ENCODE assay signal across 25 cellular contexts in the genomic region with DNA sequence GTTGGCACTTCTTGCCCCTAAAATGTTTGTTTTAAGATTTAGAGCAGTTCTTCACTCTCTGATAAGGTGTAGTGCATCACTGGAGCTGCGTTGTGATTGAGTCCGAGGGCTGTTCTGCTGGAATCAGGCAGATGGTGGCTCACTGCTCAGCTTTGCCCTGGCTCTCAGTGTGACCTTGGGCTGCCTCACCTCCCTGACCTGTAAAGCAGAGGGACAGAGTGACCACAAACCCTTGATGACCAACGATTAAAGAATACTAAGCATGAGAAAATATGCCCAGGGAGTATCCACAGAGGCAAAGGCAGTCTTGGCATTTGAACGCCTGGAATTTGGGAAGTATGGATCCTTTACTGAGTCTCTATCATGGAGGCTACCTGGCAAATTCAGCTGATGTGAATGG. TPM values are rescaled to one million over a fixed set of nuclear protein-coding genes. Genes with fewer than 3 reads are reported as not detected.
DNase-seq lines count a peak whose midpoint lies in the region; ATAC-seq, FAIRE-seq and TF ChIP-seq lines count a peak whose summit lies in the region.
"Had no signal": no experiment of that assay in that cellular context is flagged by ENCODE, and none has a peak within 500 bp of the region (broad histone marks: within the 10 kb centered on the region; RNA-seq: fewer than 3 reads in every experiment).

No MANE protein-coding gene starts in this region.

- no peak overlapping the region for H3K4me3 ChIP-seq in K562
- H3K4me3 ChIP-seq in neural progenitor cell, result no peak overlapping the region
- H3K4me3 ChIP-seq: cardiac muscle cell, esophagus squamous epithelium, upper lobe of left lung had no signal

- H4K20me1 ChIP-seq in K562 (replicated peaks; ENCODE audit: control insufficient read depth, insufficient read depth, low read length) (peaks cover 8% of the 10 kb centered on the region; the same call in 1 of the 2 replicates), neural progenitor cell (ENCODE audit: low read depth) (peaks cover 98% of the 10 kb centered on the region)

- no peak for TF ChIP-seq RAD21 in K562 (CRISPR knock-in tag; conservative IDR thresholded peaks at IDR 0.05 in 1 of 2, IDR thresholded peaks at IDR 0.05 in 1 of 2)

- H3K27me3 ChIP-seq in K562 (ENCODE audit: control insufficient read depth in 2 of 2, insufficient read depth in 2 of 2, low read length in 2 of 2) (no peaks in the 10 kb centered on the region), neural progenitor cell (no peaks in the 10 kb centered on the region)
- H3K27me3 ChIP-seq: cardiac muscle cell, esophagus squamous epithelium, upper lobe of left lung had no signal

- CTCF ChIA-PET in K562 (lab: Yijun Ruan, JAX; ENCODE audit: low intra/inter-chr PET ratio), result no interaction called here

- peaks cover 6% of the 10 kb centered on the region for H3F3A ChIP-seq in neural progenitor cell (ENCODE audit: low read depth)

- TF ChIP-seq POLR2A in K562 (conservative IDR thresholded peaks at IDR 0.05), result no peak

- no peaks in the 10 kb centered on the region for H3K27me3 Mint-ChIP-seq in activated naive CD8-positive, alpha-beta T cell treated with anti-CD3 and anti-CD28 coated beads, Interleukin-2, amount 10 ng/mL, durations not matched to agents 7 days and 5 days
- H3K27me3 Mint-ChIP-seq in activated naive CD8-positive, alpha-beta T cell treated with anti-CD3 and anti-CD28 coated beads for 36 hours, result no peaks in the 10 kb centered on the region
- H3K27me3 Mint-ChIP-seq in memory B cell (no peaks in the 10 kb centered on the region), nephron progenitor cell (ENCODE audit: low read depth, poor library complexity) (peaks cover 6% of the 10 kb centered on the region), neural progenitor cell (ENCODE audit: insufficient read depth, low read depth) (no peaks in the 10 kb centered on the region)
- H3K27me3 Mint-ChIP-seq: activated CD4-positive, alpha-beta T cell treated with anti-CD3 and anti-CD28 coated beads, Interleukin-2, amount 10 ng/mL, durations not matched to agents 24 days and 14 days had no signal

- H2AFZ ChIP-seq in K562 (ENCODE audit: low read depth, low read length) (no peak overlapping the region), neural progenitor cell (replicated peaks) (no peak overlapping the region)

- H3K79me2 ChIP-seq in K562 (ENCODE audit: control insufficient read depth, insufficient read depth, low read length) (peaks cover 99% of the 10 kb centered on the region), neural progenitor cell (ENCODE audit: low read depth) (peaks cover 96% of the 10 kb centered on the region)

- ATAC-seq in activated naive CD8-positive, alpha-beta T cell treated with anti-CD3 and anti-CD28 coated beads, Interleukin-2, amount 10 ng/mL, durations not matched to agents 7 days and 5 days (ENCODE audit: low read depth), result no peak
- ATAC-seq in K562, result no peak
- no peak for ATAC-seq in memory B cell (ENCODE audit: low read depth)
- ATAC-seq in GM21786 (IDR thresholded peaks at IDR 0.05; ENCODE audit: unreplicated experiment), result no peak
- ATAC-seq: left colon had no signal

- H3K9ac ChIP-seq in K562 (ENCODE audit: insufficient read depth in 1 of 2, low read depth in 2 of 2, low read length in 2 of 2) (no peak overlapping the region), neural progenitor cell (no peak overlapping the region)

- H3K9me1 ChIP-seq in K562 (ENCODE audit: control insufficient read depth, insufficient read depth, low read length), result peaks cover 3% of the 10 kb centered on the region

- intact Hi-C loops in K562 (cut with micrococcal nuclease), result no loop called here

- peak overlapping the region; percentile 15 for H3K27ac Mint-ChIP-seq in activated naive CD8-positive, alpha-beta T cell treated with anti-CD3 and anti-CD28 coated beads, Interleukin-2, amount 10 ng/mL, durations not matched to agents 7 days and 5 days
- H3K27ac Mint-ChIP-seq in activated naive CD8-positive, alpha-beta T cell treated with anti-CD3 and anti-CD28 coated beads for 36 hours, result no peak overlapping the region
- peak overlapping the region; percentile 47 for H3K27ac Mint-ChIP-seq in memory B cell
- no peak overlapping the region for H3K27ac Mint-ChIP-seq in nephron progenitor cell
- H3K27ac Mint-ChIP-seq in neural progenitor cell, result no peak overlapping the region
- H3K27ac Mint-ChIP-seq: activated CD4-positive, alpha-beta T cell treated with anti-CD3 and anti-CD28 coated beads, Interleukin-2, amount 10 ng/mL, durations not matched to agents 24 days and 14 days had no signal

- POLR2A ChIA-PET in activated naive CD8-positive, alpha-beta T cell treated with anti-CD3 and anti-CD28 coated beads, Interleukin-2, amount 10 ng/mL, durations not matched to agents 7 days and 5 days (lab: Charles Lee), result interaction anchor here (1.3 kb wide), 1 partner anchor 58 kb away, joined by 3 read pairs; no protein-coding TSS in a partner anchor
- POLR2A ChIA-PET in K562 (lab: Yijun Ruan, JAX), result interaction anchor here (0.7 to 1.6 kb wide), 5 partner anchors 11 to 230 kb away, joined by 3 to 12 read pairs (median 4); no protein-coding TSS in a partner anchor

- H3K4me1 ChIP-seq in K562 (replicated peaks in 1 of 2; ENCODE audit: control insufficient read depth in 2 of 2, insufficient read depth in 2 of 2, low read length in 2 of 2), result peaks cover 21% of the 10 kb centered on the region in 2 experiments
- H3K4me1 ChIP-seq in neural progenitor cell, result peaks cover 14% of the 10 kb centered on the region

- H3K4me1 Mint-ChIP-seq in activated naive CD8-positive, alpha-beta T cell treated with anti-CD3 and anti-CD28 coated beads, Interleukin-2, amount 10 ng/mL, durations not matched to agents 7 days and 5 days, result peaks cover 33% of the 10 kb centered on the region
- peaks cover 36% of the 10 kb centered on the region for H3K4me1 Mint-ChIP-seq in activated naive CD8-positive, alpha-beta T cell treated with anti-CD3 and anti-CD28 coated beads for 36 hours
- H3K4me1 Mint-ChIP-seq in memory B cell (peaks cover 46% of the 10 kb centered on the region), nephron progenitor cell (peaks cover 38% of the 10 kb centered on the region), neural progenitor cell (peaks cover 41% of the 10 kb centered on the region)

- H3K36me3 Mint-ChIP-seq in activated naive CD8-positive, alpha-beta T cell treated with anti-CD3 and anti-CD28 coated beads, Interleukin-2, amount 10 ng/mL, durations not matched to agents 7 days and 5 days, result peaks cover 38% of the 10 kb centered on the region
- H3K36me3 Mint-ChIP-seq in activated naive CD8-positive, alpha-beta T cell treated with anti-CD3 and anti-CD28 coated beads for 36 hours, result peaks cover 23% of the 10 kb centered on the region
- H3K36me3 Mint-ChIP-seq in memory B cell, result peaks cover 14% of the 10 kb centered on the region
- H3K36me3 Mint-ChIP-seq in nephron progenitor cell (ENCODE audit: low read depth), result peaks cover 35% of the 10 kb centered on the region
- H3K36me3 Mint-ChIP-seq in neural progenitor cell, result peaks cover 27% of the 10 kb centered on the region

- no peak overlapping the region for H3K27ac ChIP-seq in K562 (ENCODE audit: extremely low read depth, low read depth, low read length)
- H3K27ac ChIP-seq in neural progenitor cell, result no peak overlapping the region
- H3K27ac ChIP-seq: cardiac muscle cell, esophagus squamous epithelium had no signal

- BruUV-seq in K562 (replicated peaks; lab: Mats Ljungman, UMichigan), result no TSS peak

- no peak for FAIRE-seq in K562 (lab: Jason Lieb, UNC)
- FAIRE-seq: small intestine had no signal

- no peaks in the 10 kb centered on the region for H3K9me3 Mint-ChIP-seq in activated naive CD8-positive, alpha-beta T cell treated with anti-CD3 and anti-CD28 coated beads, Interleukin-2, amount 10 ng/mL, durations not matched to agents 7 days and 5 days
- H3K9me3 Mint-ChIP-seq in activated naive CD8-positive, alpha-beta T cell treated with anti-CD3 and anti-CD28 coated beads for 36 hours, result no peaks in the 10 kb centered on the region
- H3K9me3 Mint-ChIP-seq in memory B cell (no peaks in the 10 kb centered on the region), nephron progenitor cell (no peaks in the 10 kb centered on the region), neural progenitor cell (no peaks in the 10 kb centered on the region)
- H3K9me3 Mint-ChIP-seq: activated CD4-positive, alpha-beta T cell treated with anti-CD3 and anti-CD28 coated beads, Interleukin-2, amount 10 ng/mL, durations not matched to agents 24 days and 14 days; neural crest cell had no signal

- in situ Hi-C loops in K562 (cut with MboI), result no loop called here

- WGBS in K562 (ENCODE audit: insufficient coverage, low coverage, missing lambda C conversion rate), result 52% methylated on average over 4 of the region's 4 CpGs

- H3K9me3 ChIP-seq in K562 (replicated peaks; ENCODE audit: control insufficient read depth, insufficient read depth, low read depth, low read length) (no peaks in the 10 kb centered on the region), neural progenitor cell (ENCODE audit: low read depth) (no peaks in the 10 kb centered on the region)
- H3K9me3 ChIP-seq: esophagus squamous epithelium, upper lobe of left lung had no signal

- H3K36me3 ChIP-seq in K562 (ENCODE audit: control insufficient read depth, insufficient read depth, low read length) (peaks cover 40% of the 10 kb centered on the region), neural progenitor cell (no peaks in the 10 kb centered on the region)
- H3K36me3 ChIP-seq: cardiac muscle cell had no signal

- TF ChIP-seq CTCF in K562 (IDR thresholded peaks at IDR 0.05 in 2 of 3, conservative IDR thresholded peaks at IDR 0.05 in 1 of 3; ENCODE audit: insufficient read depth in 2 of 3, low read depth in 1 of 3, low read length in 3 of 3), result no peak
- no peak for TF ChIP-seq CTCF in nephron progenitor cell (IDR thresholded peaks at IDR 0.05)
- no peak for TF ChIP-seq CTCF in neural progenitor cell (IDR thresholded peaks at IDR 0.05)

- no peak overlapping the region for H3K4me3 Mint-ChIP-seq in activated naive CD8-positive, alpha-beta T cell treated with anti-CD3 and anti-CD28 coated beads, Interleukin-2, amount 10 ng/mL, durations not matched to agents 7 days and 5 days
- H3K4me3 Mint-ChIP-seq in activated naive CD8-positive, alpha-beta T cell treated with anti-CD3 and anti-CD28 coated beads for 36 hours, result no peak overlapping the region
- H3K4me3 Mint-ChIP-seq in memory B cell (no peak overlapping the region), nephron progenitor cell (no peak overlapping the region), neural progenitor cell (no peak overlapping the region)
- H3K4me3 Mint-ChIP-seq: activated CD4-positive, alpha-beta T cell treated with anti-CD3 and anti-CD28 coated beads, Interleukin-2, amount 10 ng/mL, durations not matched to agents 24 days and 14 days; neural crest cell had no signal

- TF ChIP-seq EP300 in K562 (IDR thresholded peaks at IDR 0.05; ENCODE audit: low read length), result no peak

- DNase-seq in activated naive CD8-positive, alpha-beta T cell treated with anti-CD3 and anti-CD28 coated beads, Interleukin-2, amount 10 ng/mL, durations not matched to agents 7 days and 5 days, result no peak
- DNase-seq in activated naive CD8-positive, alpha-beta T cell treated with anti-CD3 and anti-CD28 coated beads for 36 hours, result no peak
- DNase-seq in K562 (ENCODE audit: extremely low read depth in 1 of 4, low spot score in 3 of 4) (no peak), memory B cell (ENCODE audit: low spot score in 2 of 2) (no peak), NCI-H2029 (lab: John Stamatoyannopoulos, UW) (no peak), nephron progenitor cell (no peak), neural progenitor cell (ENCODE audit: low spot score) (no peak)
- DNase-seq: activated CD4-positive, alpha-beta T cell treated with anti-CD3 and anti-CD28 coated beads, Interleukin-2, amount 10 ng/mL, durations not matched to agents 24 days and 14 days; activated CD8-positive, alpha-beta memory T cell treated with anti-CD3 and anti-CD28 coated beads, Interleukin-2, amount 50 U/mL, for 4 hours; activated effector memory CD4-positive, alpha-beta T cell treated with anti-CD3 and anti-CD28 coated beads, Interleukin-2, amount 50 U/mL, for 16 hours; amniotic stem cell; effector CD4-positive, alpha-beta T cell; esophagus squamous epithelium; GF-D8; GOT3; left colon; NCI-H69; SHP77; small intestine; stimulated activated CD4-positive, alpha-beta T cell treated with anti-CD3 and anti-CD28 coated beads, Interleukin-4, amount 100 ng/mL, for 1 hour; SW 1271; upper lobe of left lung had no signal

- H3K4me2 ChIP-seq in K562 (ENCODE audit: insufficient read depth, low read length), result no peak overlapping the region
- H3K4me2 ChIP-seq in neural progenitor cell, result no peak overlapping the region

RNA-seq across cellular contexts. Expression of gene CMIP, which starts 18.1 kb away (rescaled TPM):
- total RNA-seq in activated naive CD8-positive, alpha-beta T cell treated with anti-CD3 and anti-CD28 coated beads, Interleukin-2, amount 10 ng/mL, durations not matched to agents 7 days and 5 days, result 10 to 100 TPM; 65.4 to 76.7 TPM
- 10 to 100 TPM; 28.1 to 29.7 TPM for total RNA-seq in activated naive CD8-positive, alpha-beta T cell treated with anti-CD3 and anti-CD28 coated beads for 36 hours
- total RNA-seq in K562 (2011; cell fraction: chromatin; rRNA removed; ENCODE audit: low replicate concordance), result 107 and 183 TPM in 2 replicates
- 75.7 and 79.0 TPM in 2 replicates for total RNA-seq in K562 (2011; cell fraction: nucleolus; rRNA removed)
- 101 and 152 TPM in 2 replicates for total RNA-seq in K562 (2011; cell fraction: nucleoplasm; rRNA removed)
- 16.1 and 19.1 TPM in 2 replicates for total RNA-seq in K562 (2014; rRNA removed)
- total RNA-seq in K562 (2014; rRNA removed; fragmentation: Illumina TruSeq; extraction: Trizol), result 10.3 and 10.8 TPM in 2 replicates
- total RNA-seq in K562 (2015; rRNA removed; fragmentation: Illumina TruSeq; extraction: Trizol), result 9.7 and 11.5 TPM in 2 replicates
- total RNA-seq in K562 (2021), result 66.4 and 82.5 TPM in 2 replicates
- 8.1 and 19.2 TPM in 2 replicates for polyA plus RNA-seq in K562 (2011; rRNA removed)
- polyA plus RNA-seq in K562 (2011; cell fraction: cytosol; rRNA removed), result 17.6 and 21.0 TPM in 2 replicates
- polyA plus RNA-seq in K562 (2011; cell fraction: nucleus; rRNA removed), result 46.1 and 50.8 TPM in 2 replicates
- polyA plus RNA-seq in K562 (2012), result 51.9 and 88.9 TPM in 2 replicates
- 39.4 and 41.6 TPM in 2 replicates for polyA plus RNA-seq in K562 (2014; fragmentation: Illumina TruSeq; extraction: Trizol)
- 1 to 10 TPM in 1 of 2 experiments, under 1 TPM in 1; 0.94 to 1.9 TPM for polyA plus RNA-seq in K562 (2014; fragmentation: Nextera tagmentation; extraction: Ambion mirVana)
- 15.6 and 21.0 TPM in 2 replicates for polyA plus RNA-seq in K562 (2014; rRNA removed)
- 20.3 and 24.1 TPM in 2 replicates for polyA minus RNA-seq in K562 (2011; rRNA and poly(A)+ RNA removed)
- 45.6 and 90.6 TPM in 2 replicates for polyA minus RNA-seq in K562 (2011; cell fraction: cytosol; rRNA and poly(A)+ RNA removed)
- polyA minus RNA-seq in K562 (2011; cell fraction: nucleus; rRNA and poly(A)+ RNA removed), result 26.0 and 43.0 TPM in 2 replicates
- 6.6 and 12.5 TPM in 2 replicates for total RNA-seq in neural progenitor cell (ENCODE audit: low replicate concordance)

Comparison
In these comparisons a context has a peak if more than half of its experiments do, and no peak if none do; other contexts are left out.
1. H3K27ac Mint-ChIP-seq: peak in activated naive CD8-positive, alpha-beta T cell treated with anti-CD3 and anti-CD28 coated beads, Interleukin-2, amount 10 ng/mL, durations not matched to agents 7 days and 5 days (single experiment) and memory B cell (single experiment); none in activated naive CD8-positive, alpha-beta T cell treated with anti-CD3 and anti-CD28 coated beads for 36 hours (single experiment), nephron progenitor cell (single experiment) and neural progenitor cell (single experiment).